In genomic region chr14:104753528-104754212, GRCh38 we compare ENCODE assay signal across 8 cellular contexts. TPM values are rescaled to one million over a fixed set of nuclear protein-coding genes. Genes with fewer than 3 reads are reported as not detected.
DNase-seq lines count a peak whose midpoint lies in the region; ATAC-seq and TF ChIP-seq lines count a peak whose summit lies in the region.

No MANE protein-coding gene starts in this region.

- peaks cover 18% of the 10 kb centered on the region for H3K4me1 Mint-ChIP-seq in CD14-positive monocyte

- peaks cover 24 to 34% of the 10 kb centered on the region in 2 donors for H3K36me3 Mint-ChIP-seq in CD14-positive monocyte

- ATAC-seq in mucosa of descending colon (peak; percentile 13), HG03039 (IDR thresholded peaks at IDR 0.05; ENCODE audit: unreplicated experiment) (no peak)

- H3K9me3 ChIP-seq in mucosa of descending colon: no peaks in the 10 kb centered on the region

- peak overlapping the region; percentile 83 to 90 for H3K4me3 Mint-ChIP-seq in CD14-positive monocyte

- H3K27ac Mint-ChIP-seq in CD14-positive monocyte: peak overlapping the region; percentile 25 to 90 (median 82)

- TF ChIP-seq CTCF in CD14-positive monocyte (IDR thresholded peaks at IDR 0.05) (no peak), choroid plexus epithelial cell (conservative IDR thresholded peaks at IDR 0.05; ENCODE audit: low read depth, low read length) (no peak), mucosa of descending colon (IDR thresholded peaks at IDR 0.05) (no peak)

- DNase-seq in CD14-positive monocyte (ENCODE audit: low spot score) (no peak), NCI-H146 (lab: John Stamatoyannopoulos, UW) (peak; percentile 65), choroid plexus epithelial cell (ENCODE audit: low read depth) (peak; percentile 22), mucosa of descending colon (peak in 1 of 3 donors; percentile 48), C1 segment of cervical spinal cord (lab: John Stamatoyannopoulos, UW) (no peak)
- no peak for DNase-seq in effector CD8-positive, alpha-beta T cell (lab: John Stamatoyannopoulos, UW)
- no peak for DNase-seq in effector CD4-positive, alpha-beta T cell

- H3K9me3 Mint-ChIP-seq in CD14-positive monocyte: peaks cover 0 to 8% (median 2%) of the 10 kb centered on the region in 7 donors

- no peaks in the 10 kb centered on the region for H3K36me3 ChIP-seq in mucosa of descending colon (ENCODE audit: low read depth)

- peaks cover 26% of the 10 kb centered on the region for H3K4me1 ChIP-seq in mucosa of descending colon (ENCODE audit: low read depth)

- intact Hi-C loops in CD14-positive monocyte (cut with micrococcal nuclease) (loop anchor here in 1 of 2 donors (5.0 kb wide), 1 partner anchor 739 kb away; the partner anchor contains the start of gene TEDC1), mucosa of descending colon (cut with DNase I, micrococcal nuclease) (no loop called here)

- H3K27me3 Mint-ChIP-seq in CD14-positive monocyte (ENCODE audit: low read depth in 3 of 3): no peaks in the 10 kb centered on the region

- peak overlapping the region; percentile 99 for H3K4me3 ChIP-seq in choroid plexus epithelial cell (ENCODE audit: low read depth, low read length)
- H3K4me3 ChIP-seq in mucosa of descending colon: peak overlapping the region; percentile 85

RNA-seq across cellular contexts. Expression of gene SIVA1, which starts 0.7 kb away (rescaled TPM):
- polyA plus RNA-seq in CD14-positive monocyte: 100 to 1,000 TPM; 156 to 193 TPM
- total RNA-seq in mucosa of descending colon: 10 to 100 TPM; 38.7 to 82.4 (median 60.4) TPM

RNA-seq across cellular contexts. Expression of gene ADSS1, which starts 29.6 kb away (rescaled TPM):
- under 1 TPM; 0.61 to 0.64 TPM for polyA plus RNA-seq in CD14-positive monocyte
- 1 to 10 TPM; 2.0 to 6.0 (median 4.2) TPM for total RNA-seq in mucosa of descending colon

RNA-seq across cellular contexts. Expression of gene AKT1, which starts 41.9 kb away (rescaled TPM):
- polyA plus RNA-seq in CD14-positive monocyte: 10 to 100 TPM in 1 of 2 donors, 1 to 10 TPM in 1; 7.2 to 26.4 TPM
- 100 to 1,000 TPM; 122 to 176 (median 128) TPM for total RNA-seq in mucosa of descending colon

RNA-seq across cellular contexts. Expression of gene ZBTB42, which starts 47.2 kb away (rescaled TPM):
- under 1 TPM; 0.49 to 0.68 TPM for polyA plus RNA-seq in CD14-positive monocyte
- total RNA-seq in mucosa of descending colon: 10 to 100 TPM in 1 of 3 donors, 1 to 10 TPM in 2; 6.5 to 10.6 (median 7.8) TPM

Comparison
In these comparisons a context has a peak if more than half of its experiments do, and no peak if none do; other contexts are left out.
1. DNase-seq: peak in NCI-H146 (single experiment) and choroid plexus epithelial cell (single experiment); none in CD14-positive monocyte (single experiment), C1 segment of cervical spinal cord (0 of 14), effector CD8-positive, alpha-beta T cell (single experiment) and effector CD4-positive, alpha-beta T cell (single experiment).